In genomic region chr5:82265052-82265451, GRCh38 we compare ENCODE assay signal across 1 cellular context.
TF ChIP-seq lines count a peak whose summit lies in the region.

No MANE protein-coding gene starts in this region.

TF ChIP-seq in K562, 482 proteins besides CTCF, POLR2A, EP300 and RAD21 (continued from another document):
- TF ChIP-seq THRA (IDR thresholded peaks at IDR 0.05) (no peak), ZNF785 (CRISPR knock-in tag; IDR thresholded peaks at IDR 0.05) (no peak), NFYB (IDR thresholded peaks at IDR 0.05; ENCODE audit: extremely low read depth, insufficient read length) (no peak), HDAC3 (IDR thresholded peaks at IDR 0.05; ENCODE audit: borderline replicate concordance, partially characterized antibody) (no peak), POLR2G (IDR thresholded peaks at IDR 0.05; ENCODE audit: low read depth, low read length) (no peak), SRSF9 (IDR thresholded peaks at IDR 0.05; ENCODE audit: borderline replicate concordance, low read depth, low read length) (no peak)
TF ChIP-seq in K562: peak in this region for 0.
